Comparison of ENCODE assay signal across 1 cellular context in the genomic region with DNA sequence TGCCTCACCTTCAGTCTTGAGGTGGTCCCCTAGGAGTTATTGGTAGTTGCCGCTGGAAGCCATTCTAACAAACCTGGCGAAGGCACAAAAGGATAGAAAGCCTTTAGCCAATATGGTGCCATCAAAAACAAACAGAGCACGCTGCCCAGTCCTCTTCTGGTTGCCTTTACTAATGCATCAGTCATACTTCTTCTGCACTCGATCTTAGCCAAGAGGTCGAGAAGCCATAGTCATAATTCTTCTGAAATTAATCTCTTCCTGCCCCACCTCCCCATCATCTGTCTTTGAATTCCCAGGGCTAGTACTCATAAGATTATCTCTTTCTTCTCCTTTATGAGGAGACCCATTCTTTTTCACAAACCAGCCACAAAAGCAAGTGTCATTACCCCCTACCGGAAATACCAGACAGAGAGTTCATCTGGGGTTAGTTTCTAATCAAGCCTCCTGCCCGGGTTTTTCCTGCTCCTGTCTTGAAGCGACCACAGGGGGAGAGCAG.
TF ChIP-seq lines count a peak whose summit lies in the region.

No MANE protein-coding gene starts in this region.

TF ChIP-seq in HepG2, 621 proteins besides CTCF, POLR2A, EP300 and RAD21 (continued from another document):
- TF ChIP-seq, protein P1, sequence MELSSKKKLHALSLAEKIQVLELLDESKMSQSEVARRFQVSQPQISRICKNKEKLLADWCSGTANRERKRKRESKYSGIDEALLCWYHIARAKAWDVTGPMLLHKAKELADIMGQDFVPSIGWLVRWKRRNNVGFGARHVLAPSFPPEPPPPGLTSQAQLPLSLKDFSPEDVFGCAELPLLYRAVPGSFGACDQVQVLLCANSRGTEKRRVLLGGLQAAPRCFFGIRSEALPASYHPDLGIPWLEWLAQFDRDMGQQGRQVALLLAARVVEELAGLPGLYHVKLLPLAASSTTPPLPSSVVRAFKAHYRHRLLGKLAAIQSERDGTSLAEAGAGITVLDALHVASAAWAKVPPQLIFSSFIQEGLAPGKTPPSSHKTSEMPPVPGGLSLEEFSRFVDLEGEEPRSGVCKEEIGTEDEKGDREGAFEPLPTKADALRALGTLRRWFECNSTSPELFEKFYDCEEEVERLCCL (CRISPR knock-in tag; IDR thresholded peaks at IDR 0.05; ENCODE audit: borderline replicate concordance) = no peak
- TF ChIP-seq ZMYM4 (CRISPR knock-in tag; IDR thresholded peaks at IDR 0.05) (no peak), ZNF577 (CRISPR knock-in tag; IDR thresholded peaks at IDR 0.05; ENCODE audit: borderline replicate concordance, low read depth) (no peak), MAFK (conservative IDR thresholded peaks at IDR 0.05 in 1 of 2, IDR thresholded peaks at IDR 0.05 in 1 of 2; ENCODE audit: low read length in 2 of 2) (no peak), HNRNPH1 (optimal IDR thresholded peaks at IDR 0.05; ENCODE audit: low read depth, low read length) (no peak), ZNF772 (CRISPR knock-in tag; IDR thresholded peaks at IDR 0.05) (no peak), ZNF101 (CRISPR knock-in tag; IDR thresholded peaks at IDR 0.05; ENCODE audit: borderline replicate concordance, low read depth) (no peak), HDAC6 (IDR thresholded peaks at IDR 0.05; ENCODE audit: low read depth, low read length) (no peak), XBP1 (CRISPR knock-in tag; IDR thresholded peaks at IDR 0.05) (no peak), ZNF138 (CRISPR knock-in tag; IDR thresholded peaks at IDR 0.05; ENCODE audit: low read depth) (no peak), KMT2B (CRISPR knock-in tag; IDR thresholded peaks at IDR 0.05) (no peak), ELF1 (CRISPR knock-in tag; IDR thresholded peaks at IDR 0.05) (no peak), RBFOX2 (IDR thresholded peaks at IDR 0.05; ENCODE audit: low read depth, low read length) (no peak; the same call in 1 of the 2 replicates), KLF15 (CRISPR knock-in tag; IDR thresholded peaks at IDR 0.05; ENCODE audit: borderline replicate concordance) (no peak), MXI1 (IDR thresholded peaks at IDR 0.05; ENCODE audit: borderline replicate concordance, low read depth, low read length) (no peak), RAD51 (IDR thresholded peaks at IDR 0.05; ENCODE audit: borderline replicate concordance) (no peak), ZFX (CRISPR knock-in tag; IDR thresholded peaks at IDR 0.05; ENCODE audit: low read depth) (no peak), ESRRA (CRISPR knock-in tag; IDR thresholded peaks at IDR 0.05; ENCODE audit: low read depth) (no peak), ZNF644 (CRISPR knock-in tag; IDR thresholded peaks at IDR 0.05; ENCODE audit: low read depth) (peak; percentile 68; the same call in 1 of the 2 replicates), MYNN (CRISPR knock-in tag; IDR thresholded peaks at IDR 0.05; ENCODE audit: low read depth) (no peak), RFXAP (CRISPR knock-in tag; IDR thresholded peaks at IDR 0.05; ENCODE audit: borderline replicate concordance) (no peak), MYC (CRISPR knock-in tag; IDR thresholded peaks at IDR 0.05; ENCODE audit: borderline replicate concordance) (no peak), GZF1 (CRISPR knock-in tag; IDR thresholded peaks at IDR 0.05) (no peak), ZNF260 (CRISPR knock-in tag; IDR thresholded peaks at IDR 0.05; ENCODE audit: borderline replicate concordance, low read depth) (no peak), ZMYM2 (CRISPR knock-in tag; IDR thresholded peaks at IDR 0.05) (no peak), ZNF549 (CRISPR knock-in tag; IDR thresholded peaks at IDR 0.05) (no peak), ZZZ3 (CRISPR knock-in tag; IDR thresholded peaks at IDR 0.05; ENCODE audit: borderline replicate concordance) (no peak), SKI (IDR thresholded peaks at IDR 0.05; ENCODE audit: partially characterized antibody) (no peak), JUNB (CRISPR knock-in tag; IDR thresholded peaks at IDR 0.05; ENCODE audit: borderline replicate concordance) (peak; percentile 39; the same call in 1 of the 2 replicates), ZNF83 (CRISPR knock-in tag; IDR thresholded peaks at IDR 0.05; ENCODE audit: borderline replicate concordance) (no peak), ZNF546 (CRISPR knock-in tag; conservative IDR thresholded peaks at IDR 0.05) (no peak), ZNF235 (CRISPR knock-in tag; IDR thresholded peaks at IDR 0.05; ENCODE audit: borderline replicate concordance) (no peak), ISL2 (CRISPR knock-in tag; IDR thresholded peaks at IDR 0.05) (no peak), FOSL2 (CRISPR knock-in tag; IDR thresholded peaks at IDR 0.05) (0 out of 2 replicates have a peak, but pooled peaks have one; percentile 10), CAMTA2 (CRISPR knock-in tag; IDR thresholded peaks at IDR 0.05; ENCODE audit: borderline replicate concordance) (no peak), GATAD2A (CRISPR knock-in tag; IDR thresholded peaks at IDR 0.05) (peak; percentile 33), ELF3 (CRISPR knock-in tag; IDR thresholded peaks at IDR 0.05) (peak; percentile 20; the same call in 1 of the 2 replicates), KDM6A (CRISPR knock-in tag; IDR thresholded peaks at IDR 0.05; ENCODE audit: low read depth) (no peak), HCFC1 (IDR thresholded peaks at IDR 0.05; ENCODE audit: low read depth, low read length) (no peak), ZNF264 (CRISPR knock-in tag; IDR thresholded peaks at IDR 0.05) (no peak), TAF1 (CRISPR knock-in tag; IDR thresholded peaks at IDR 0.05) (no peak), ZFP36L2 (CRISPR knock-in tag; IDR thresholded peaks at IDR 0.05) (no peak)
- TF ChIP-seq, protein P2, sequence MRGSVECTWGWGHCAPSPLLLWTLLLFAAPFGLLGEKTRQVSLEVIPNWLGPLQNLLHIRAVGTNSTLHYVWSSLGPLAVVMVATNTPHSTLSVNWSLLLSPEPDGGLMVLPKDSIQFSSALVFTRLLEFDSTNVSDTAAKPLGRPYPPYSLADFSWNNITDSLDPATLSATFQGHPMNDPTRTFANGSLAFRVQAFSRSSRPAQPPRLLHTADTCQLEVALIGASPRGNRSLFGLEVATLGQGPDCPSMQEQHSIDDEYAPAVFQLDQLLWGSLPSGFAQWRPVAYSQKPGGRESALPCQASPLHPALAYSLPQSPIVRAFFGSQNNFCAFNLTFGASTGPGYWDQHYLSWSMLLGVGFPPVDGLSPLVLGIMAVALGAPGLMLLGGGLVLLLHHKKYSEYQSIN (CRISPR knock-in tag; IDR thresholded peaks at IDR 0.05; ENCODE audit: borderline replicate concordance) = no peak
- TF ChIP-seq, protein P3, sequence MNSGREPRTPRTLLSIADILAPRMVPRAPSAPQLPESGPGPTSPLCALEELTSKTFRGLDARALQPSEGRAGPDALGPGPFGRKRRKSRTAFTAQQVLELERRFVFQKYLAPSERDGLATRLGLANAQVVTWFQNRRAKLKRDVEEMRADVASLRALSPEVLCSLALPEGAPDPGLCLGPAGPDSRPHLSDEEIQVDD (CRISPR knock-in tag; IDR thresholded peaks at IDR 0.05; ENCODE audit: borderline replicate concordance) = no peak
- TF ChIP-seq, protein P4, sequence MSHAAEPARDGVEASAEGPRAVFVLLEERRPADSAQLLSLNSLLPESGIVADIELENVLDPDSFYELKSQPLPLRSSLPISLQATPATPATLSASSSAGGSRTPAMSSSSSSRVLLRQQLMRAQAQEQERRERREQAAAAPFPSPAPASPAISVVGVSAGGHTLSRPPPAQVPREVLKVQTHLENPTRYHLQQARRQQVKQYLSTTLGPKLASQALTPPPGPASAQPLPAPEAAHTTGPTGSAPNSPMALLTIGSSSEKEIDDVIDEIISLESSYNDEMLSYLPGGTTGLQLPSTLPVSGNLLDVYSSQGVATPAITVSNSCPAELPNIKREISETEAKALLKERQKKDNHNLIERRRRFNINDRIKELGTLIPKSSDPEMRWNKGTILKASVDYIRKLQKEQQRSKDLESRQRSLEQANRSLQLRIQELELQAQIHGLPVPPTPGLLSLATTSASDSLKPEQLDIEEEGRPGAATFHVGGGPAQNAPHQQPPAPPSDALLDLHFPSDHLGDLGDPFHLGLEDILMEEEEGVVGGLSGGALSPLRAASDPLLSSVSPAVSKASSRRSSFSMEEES (CRISPR knock-in tag; IDR thresholded peaks at IDR 0.05) = no peak
- TF ChIP-seq, protein P5, sequence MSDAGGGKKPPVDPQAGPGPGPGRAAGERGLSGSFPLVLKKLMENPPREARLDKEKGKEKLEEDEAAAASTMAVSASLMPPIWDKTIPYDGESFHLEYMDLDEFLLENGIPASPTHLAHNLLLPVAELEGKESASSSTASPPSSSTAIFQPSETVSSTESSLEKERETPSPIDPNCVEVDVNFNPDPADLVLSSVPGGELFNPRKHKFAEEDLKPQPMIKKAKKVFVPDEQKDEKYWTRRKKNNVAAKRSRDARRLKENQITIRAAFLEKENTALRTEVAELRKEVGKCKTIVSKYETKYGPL (CRISPR knock-in tag; IDR thresholded peaks at IDR 0.05) = no peak
- TF ChIP-seq, protein P6, sequence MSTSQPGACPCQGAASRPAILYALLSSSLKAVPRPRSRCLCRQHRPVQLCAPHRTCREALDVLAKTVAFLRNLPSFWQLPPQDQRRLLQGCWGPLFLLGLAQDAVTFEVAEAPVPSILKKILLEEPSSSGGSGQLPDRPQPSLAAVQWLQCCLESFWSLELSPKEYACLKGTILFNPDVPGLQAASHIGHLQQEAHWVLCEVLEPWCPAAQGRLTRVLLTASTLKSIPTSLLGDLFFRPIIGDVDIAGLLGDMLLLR (CRISPR knock-in tag; IDR thresholded peaks at IDR 0.05) = no peak
- TF ChIP-seq, protein P7, sequence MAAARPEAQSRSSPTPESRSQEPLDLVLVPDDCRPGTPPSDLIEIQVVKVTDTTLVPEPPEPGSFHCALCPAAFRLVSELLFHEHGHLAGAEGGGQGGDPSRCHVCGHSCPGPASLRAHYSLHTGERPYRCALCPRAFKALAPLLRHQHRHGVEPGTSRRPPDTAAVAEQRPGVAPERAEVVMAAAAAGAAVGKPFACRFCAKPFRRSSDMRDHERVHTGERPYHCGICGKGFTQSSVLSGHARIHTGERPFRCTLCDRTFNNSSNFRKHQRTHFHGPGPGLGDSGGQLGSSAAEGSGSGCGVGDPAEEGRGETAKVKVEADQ (CRISPR knock-in tag; IDR thresholded peaks at IDR 0.05; ENCODE audit: borderline replicate concordance) = no peak
- TF ChIP-seq, protein P8, sequence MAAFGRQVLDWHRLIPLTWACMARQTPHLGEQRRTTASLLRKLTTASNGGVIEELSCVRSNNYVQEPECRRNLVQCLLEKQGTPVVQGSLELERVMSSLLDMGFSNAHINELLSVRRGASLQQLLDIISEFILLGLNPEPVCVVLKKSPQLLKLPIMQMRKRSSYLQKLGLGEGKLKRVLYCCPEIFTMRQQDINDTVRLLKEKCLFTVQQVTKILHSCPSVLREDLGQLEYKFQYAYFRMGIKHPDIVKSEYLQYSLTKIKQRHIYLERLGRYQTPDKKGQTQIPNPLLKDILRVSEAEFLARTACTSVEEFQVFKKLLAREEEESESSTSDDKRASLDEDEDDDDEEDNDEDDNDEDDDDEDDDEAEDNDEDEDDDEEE (CRISPR knock-in tag; IDR thresholded peaks at IDR 0.05) = no peak
- TF ChIP-seq, protein P9, sequence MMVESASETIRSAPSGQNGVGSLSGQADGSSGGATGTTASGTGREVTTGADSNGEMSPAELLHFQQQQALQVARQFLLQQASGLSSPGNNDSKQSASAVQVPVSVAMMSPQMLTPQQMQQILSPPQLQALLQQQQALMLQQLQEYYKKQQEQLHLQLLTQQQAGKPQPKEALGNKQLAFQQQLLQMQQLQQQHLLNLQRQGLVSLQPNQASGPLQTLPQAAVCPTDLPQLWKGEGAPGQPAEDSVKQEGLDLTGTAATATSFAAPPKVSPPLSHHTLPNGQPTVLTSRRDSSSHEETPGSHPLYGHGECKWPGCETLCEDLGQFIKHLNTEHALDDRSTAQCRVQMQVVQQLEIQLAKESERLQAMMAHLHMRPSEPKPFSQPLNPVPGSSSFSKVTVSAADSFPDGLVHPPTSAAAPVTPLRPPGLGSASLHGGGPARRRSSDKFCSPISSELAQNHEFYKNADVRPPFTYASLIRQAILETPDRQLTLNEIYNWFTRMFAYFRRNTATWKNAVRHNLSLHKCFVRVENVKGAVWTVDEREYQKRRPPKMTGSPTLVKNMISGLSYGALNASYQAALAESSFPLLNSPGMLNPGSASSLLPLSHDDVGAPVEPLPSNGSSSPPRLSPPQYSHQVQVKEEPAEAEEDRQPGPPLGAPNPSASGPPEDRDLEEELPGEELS (CRISPR knock-in tag; IDR thresholded peaks at IDR 0.05) = no peak
